9 cellular contexts compared by ENCODE assay signal in the genomic region with DNA sequence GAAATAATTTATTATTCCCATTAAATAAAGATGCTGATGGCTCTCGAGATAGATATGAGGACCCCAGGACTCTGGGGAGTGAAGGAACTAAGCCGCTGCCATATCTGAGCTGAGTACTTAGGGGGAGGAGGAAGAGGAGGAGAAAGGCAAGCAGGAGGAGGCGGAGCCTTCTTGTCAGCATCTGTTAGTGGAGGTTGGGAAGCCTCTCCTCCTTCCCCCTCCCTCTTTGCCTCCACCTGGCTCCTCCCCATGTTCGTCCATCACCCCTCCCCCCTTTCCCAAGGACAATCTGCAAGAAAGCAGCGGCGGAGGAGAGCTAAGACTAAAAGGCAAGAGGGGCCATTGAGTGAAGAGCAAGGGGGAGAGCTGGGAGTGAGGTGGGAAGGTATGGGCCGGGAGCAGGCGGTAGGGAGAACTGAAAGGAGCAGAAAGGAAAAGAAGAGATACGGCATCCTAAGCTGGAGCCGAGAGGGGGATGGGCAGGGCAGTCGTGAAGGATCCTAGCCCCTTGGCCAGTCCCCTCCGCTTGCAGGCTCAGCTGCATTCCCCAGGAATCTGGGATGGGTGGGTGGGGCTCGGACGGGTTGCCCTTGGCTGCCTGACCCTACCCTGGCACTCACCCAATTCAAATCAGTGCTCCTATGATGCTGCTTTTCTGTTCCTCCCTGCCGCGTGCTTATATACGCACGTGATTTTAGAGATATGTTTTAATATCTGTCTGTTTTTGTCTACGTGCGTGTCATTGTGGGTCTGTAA. TPM values are rescaled to one million over a fixed set of nuclear protein-coding genes. Genes with fewer than 3 reads are reported as not detected.
DNase-seq lines count a peak whose midpoint lies in the region; ATAC-seq and TF ChIP-seq lines count a peak whose summit lies in the region.
"Had no signal": no experiment of that assay in that cellular context is flagged by ENCODE, and none has a peak within 500 bp of the region (broad histone marks: within the 10 kb centered on the region; RNA-seq: fewer than 3 reads in every experiment).

A gene (plus strand): TSS at position 287 of the 756 bp plus-strand sequence. CDS start 3,411 bp downstream, outside the sequence.

- CTCF ChIA-PET in BJ (lab: Yijun Ruan, JAX) = interaction anchor here (0.8 to 2.2 kb wide), 3 partner anchors 12 to 70 kb away, joined by 3 to 7 read pairs (median 3); a partner anchor contains a TSS
- CTCF ChIA-PET in activated CD4-positive, alpha-beta T cell treated with anti-CD3 and anti-CD28 coated beads, Interleukin-2, amount 10 ng/mL, durations not matched to agents 7 days and 5 days (lab: Charles Lee) = interaction anchor here (0.6 to 2.2 kb wide), 6 partner anchors 8 to 50 kb away, joined by 3 to 7 read pairs (median 3); a partner anchor contains a TSS

- peak within 1 kb of the TSS; percentile 99 for H3K4me3 Mint-ChIP-seq in activated CD4-positive, alpha-beta T cell treated with anti-CD3 and anti-CD28 coated beads, Interleukin-2, amount 10 ng/mL, durations not matched to agents 7 days and 5 days

- no peaks in the 10 kb centered on the region for H3K36me3 Mint-ChIP-seq in activated CD4-positive, alpha-beta T cell treated with anti-CD3 and anti-CD28 coated beads, Interleukin-2, amount 10 ng/mL, durations not matched to agents 7 days and 5 days (ENCODE audit: low read depth)

- no peaks in the 10 kb centered on the region for H3K36me3 ChIP-seq in BJ (ENCODE audit: control insufficient read depth, insufficient read depth, low read length)
- H3K36me3 ChIP-seq: neutrophil had no signal

- H3K9me3 Mint-ChIP-seq in activated CD4-positive, alpha-beta T cell treated with anti-CD3 and anti-CD28 coated beads, Interleukin-2, amount 10 ng/mL, durations not matched to agents 7 days and 5 days = no peaks in the 10 kb centered on the region

- H3K4me1 Mint-ChIP-seq in activated CD4-positive, alpha-beta T cell treated with anti-CD3 and anti-CD28 coated beads, Interleukin-2, amount 10 ng/mL, durations not matched to agents 7 days and 5 days = peaks cover 24% of the 10 kb centered on the region

- ATAC-seq in HG03442 (IDR thresholded peaks at IDR 0.05; ENCODE audit: unreplicated experiment) = peak; percentile 94
- peak; percentile 86 for ATAC-seq in left lobe of liver

- peak; percentile 47 for DNase-seq in BJ (ENCODE audit: low read depth)
- peak; percentile 92 for DNase-seq in GM19240 (ENCODE audit: insufficient read length, low spot score)
- peak; percentile 60 for DNase-seq in NCI-H524 treated with DMSO at 0.1 percent for 48 hours (lab: John Stamatoyannopoulos, UW)
- DNase-seq in activated CD4-positive, alpha-beta T cell treated with anti-CD3 and anti-CD28 coated beads, Interleukin-2, amount 10 ng/mL, durations not matched to agents 7 days and 5 days = peak; percentile 85
- peak; percentile 91 for DNase-seq in dermis blood vessel endothelial cell
- peak; percentile 49 for DNase-seq in left lobe of liver (ENCODE audit: low spot score)
- peak; percentile 58 to 71 for DNase-seq in stimulated activated CD4-positive, alpha-beta T cell treated with anti-CD3 and anti-CD28 coated beads, Interleukin-2, amount 100 ng/mL, for 48 hours

- peak within 1 kb of the TSS; percentile 76 for H3K4me3 ChIP-seq in BJ (ENCODE audit: low read depth, low read length)

- POLR2A ChIA-PET in BJ (lab: Charles Lee) = no interaction called here
- POLR2A ChIA-PET in activated CD4-positive, alpha-beta T cell treated with anti-CD3 and anti-CD28 coated beads, Interleukin-2, amount 10 ng/mL, durations not matched to agents 7 days and 5 days (lab: Charles Lee) = no interaction called here

- peak within 1 kb of the TSS; percentile 89 for H3K27ac Mint-ChIP-seq in activated CD4-positive, alpha-beta T cell treated with anti-CD3 and anti-CD28 coated beads, Interleukin-2, amount 10 ng/mL, durations not matched to agents 7 days and 5 days

- no peak for TF ChIP-seq CTCF in BJ (IDR thresholded peaks at IDR 0.05; ENCODE audit: insufficient read depth, low read depth, low read length)

- H3K27me3 Mint-ChIP-seq in activated CD4-positive, alpha-beta T cell treated with anti-CD3 and anti-CD28 coated beads, Interleukin-2, amount 10 ng/mL, durations not matched to agents 7 days and 5 days = peaks cover 18% of the 10 kb centered on the region

- peaks cover 1% of the 10 kb centered on the region; the same call in 1 of the 2 replicates for H3K27me3 ChIP-seq in BJ (ENCODE audit: control insufficient read depth, insufficient read depth, low read length)

RNA-seq across cellular contexts. Expression of the gene that starts here (rescaled TPM):
- 43.4 and 45.9 TPM in 2 replicates for polyA plus RNA-seq in BJ (2011; rRNA removed)
- 32.9 and 48.6 TPM in 2 replicates for polyA minus RNA-seq in BJ (2011; rRNA and poly(A)+ RNA removed)
- 10 to 100 TPM; 16.0 to 19.5 TPM for total RNA-seq in activated CD4-positive, alpha-beta T cell treated with anti-CD3 and anti-CD28 coated beads, Interleukin-2, amount 10 ng/mL, durations not matched to agents 7 days and 5 days
- total RNA-seq in dermis blood vessel endothelial cell (57.0 and 70.2 TPM in 2 replicates), left lobe of liver (5.4 TPM)

Comparison
In these comparisons a context has a peak if more than half of its experiments do, and no peak if none do; other contexts are left out.
1. Peak in every context shown above with its lines: DNase-seq, ATAC-seq and H3K4me3 ChIP-seq.